ENCODE assay signal across 11 cellular contexts in the genomic region with DNA sequence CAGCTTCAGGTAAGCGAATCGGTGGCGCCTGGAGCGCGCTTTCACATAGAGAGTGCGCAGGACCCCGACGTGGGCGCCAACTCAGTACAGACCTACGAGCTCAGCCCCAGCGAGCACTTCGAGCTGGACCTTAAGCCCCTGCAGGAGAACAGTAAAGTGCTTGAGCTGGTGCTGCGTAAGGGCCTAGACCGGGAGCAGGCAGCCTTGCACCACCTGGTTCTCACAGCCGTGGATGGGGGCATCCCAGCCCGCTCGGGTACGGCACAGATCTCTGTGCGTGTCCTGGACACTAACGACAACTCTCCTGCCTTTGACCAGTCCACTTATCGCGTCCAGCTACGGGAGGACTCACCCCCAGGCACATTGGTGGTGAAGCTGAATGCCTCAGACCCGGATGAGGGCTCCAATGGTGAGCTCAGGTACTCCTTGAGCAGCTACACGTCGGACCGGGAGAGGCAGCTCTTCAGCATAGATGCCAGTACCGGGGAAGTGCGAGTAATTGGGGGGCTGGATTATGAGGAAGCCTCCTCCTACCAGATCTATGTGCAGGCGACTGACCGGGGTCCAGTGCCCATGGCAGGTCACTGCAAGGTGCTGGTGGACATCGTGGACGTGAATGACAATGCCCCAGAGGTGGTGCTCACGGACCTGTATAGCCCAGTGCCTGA. TPM values are rescaled to one million over a fixed set of nuclear protein-coding genes. Genes with fewer than 3 reads are reported as not detected.
DNase-seq lines count a peak whose midpoint lies in the region; ATAC-seq and TF ChIP-seq lines count a peak whose summit lies in the region.
"Had no signal": no experiment of that assay in that cellular context is flagged by ENCODE, and none has a peak within 500 bp of the region (broad histone marks: within the 10 kb centered on the region; RNA-seq: fewer than 3 reads in every experiment).

No MANE protein-coding gene starts in this region.

- no peaks in the 10 kb centered on the region for H3K36me3 Mint-ChIP-seq in MCF 10A (ENCODE audit: insufficient read depth, unreplicated experiment)

- no peak for TF ChIP-seq CTCF in BE2C (IDR thresholded peaks at IDR 0.05; ENCODE audit: low read depth, low read length)
- no peak for TF ChIP-seq CTCF in MCF 10A (IDR thresholded peaks at IDR 0.05; ENCODE audit: unreplicated experiment)

- no peak for ATAC-seq in HG03025 (IDR thresholded peaks at IDR 0.05; ENCODE audit: low FRiP score, unreplicated experiment)

- H3K9me3 ChIP-seq in BE2C (no peaks in the 10 kb centered on the region), iPS-18c (ENCODE audit: control insufficient read depth, insufficient read depth, low read length) (no peaks in the 10 kb centered on the region)

- no peak overlapping the region for H3K9ac ChIP-seq in rectal smooth muscle tissue (ENCODE audit: low read length)

- peak overlapping the region; percentile 86 for H3K4me3 ChIP-seq in BE2C (ENCODE audit: low read depth, low read length)
- H3K4me3 ChIP-seq in iPS-18c (ENCODE audit: insufficient read depth, low read depth, low read length): peak overlapping the region; percentile 90
- H3K4me3 ChIP-seq in rectal smooth muscle tissue (ENCODE audit: low read length): peak overlapping the region; percentile 44

- peaks cover 20% of the 10 kb centered on the region for H3K4me1 ChIP-seq in BE2C
- peaks cover 2% of the 10 kb centered on the region for H3K4me1 ChIP-seq in rectal smooth muscle tissue (ENCODE audit: control insufficient read depth, insufficient read depth, low read length)
- H3K4me1 ChIP-seq: foreskin keratinocyte had no signal

- intact Hi-C loops in MCF 10A (cut with micrococcal nuclease): loop anchor here (2.0 to 5.0 kb wide), 2 partner anchors 35 to 41 kb away; a partner anchor contains a TSS

- no peaks in the 10 kb centered on the region for H3K9me3 Mint-ChIP-seq in MCF 10A (ENCODE audit: unreplicated experiment)

- peaks cover 30% of the 10 kb centered on the region for H3K4me1 Mint-ChIP-seq in MCF 10A (ENCODE audit: insufficient read depth, unreplicated experiment)

- no peak overlapping the region for H3K27ac Mint-ChIP-seq in MCF 10A (ENCODE audit: low read depth, unreplicated experiment)

- peak overlapping the region; percentile 94 for H3K4me3 Mint-ChIP-seq in MCF 10A (ENCODE audit: unreplicated experiment)

- TSS peak; percentile 12 for BruUV-seq in MCF 10A (replicated peaks; lab: Mats Ljungman, UMichigan)

- H3K27me3 Mint-ChIP-seq in MCF 10A (ENCODE audit: insufficient read depth, unreplicated experiment): no peaks in the 10 kb centered on the region

- CTCF ChIA-PET in MCF 10A (lab: Yijun Ruan, JAX): interaction anchor here (1.1 to 6.2 kb wide), 5 partner anchors 9 to 73 kb away, joined by 4 to 41 read pairs (median 5); a partner anchor contains a TSS

- H3K27me3 ChIP-seq in BE2C (no peaks in the 10 kb centered on the region), rectal smooth muscle tissue (ENCODE audit: control insufficient read depth, insufficient read depth, low read length) (no peaks in the 10 kb centered on the region)

- no peak for DNase-seq in BE2C
- no peak for DNase-seq in MCF 10A (ENCODE audit: unreplicated experiment)
- no peak for DNase-seq in germinal center (ENCODE audit: low spot score)
- no peak for DNase-seq in NCI-H128 (lab: John Stamatoyannopoulos, UW; ENCODE audit: unreplicated experiment)
- DNase-seq in HCEC 1CT: no peak
- DNase-seq: brain microvascular endothelial cell had no signal

- no peak overlapping the region for H3K27ac ChIP-seq in rectal smooth muscle tissue (ENCODE audit: low read depth, low read length)
- H3K27ac ChIP-seq: brain microvascular endothelial cell, foreskin keratinocyte had no signal

- no peaks in the 10 kb centered on the region for H3K36me3 ChIP-seq in BE2C
- H3K36me3 ChIP-seq in rectal smooth muscle tissue (ENCODE audit: control insufficient read depth, insufficient read depth, low read length): no peaks in the 10 kb centered on the region
- H3K36me3 ChIP-seq: brain microvascular endothelial cell had no signal

- POLR2A ChIA-PET in MCF 10A (lab: Yijun Ruan, JAX): interaction anchor here (0.8 to 3.0 kb wide), 12 partner anchors 9 to 92 kb away, joined by 3 to 33 read pairs (median 6); a partner anchor contains a TSS

RNA-seq across cellular contexts. Expression of a gene that starts 1.1 kb away (rescaled TPM):
- 15.4 TPM for polyA plus RNA-seq in BE2C (2012; ENCODE audit: insufficient read depth, insufficient read length, low read depth)
- total RNA-seq in MCF 10A (2022): 9.3 and 12.3 TPM in 2 replicates
- total RNA-seq: RPMI7951 had no signal

RNA-seq across cellular contexts. Expression of a gene that starts 41.3 kb away (rescaled TPM):
- polyA plus RNA-seq in BE2C (2012; ENCODE audit: insufficient read depth, insufficient read length, low read depth): 7.4 TPM
- total RNA-seq in MCF 10A (2022): 17.2 and 26.3 TPM in 2 replicates
- total RNA-seq: RPMI7951 had no signal
